28 cellular contexts compared by ENCODE assay signal in genomic region chr7:72106405-72106804, GRCh38.
"Had no signal": no experiment of that assay in that cellular context is flagged by ENCODE, and none has a peak within 500 bp of the region (broad histone marks: within the 10 kb centered on the region; RNA-seq: fewer than 3 reads in every experiment).

No MANE protein-coding gene starts in this region.

- DNase-seq: colonic mucosa; cortex of kidney; dermis blood vessel endothelial cell; dorsolateral prefrontal cortex; effector CD4-positive, alpha-beta T cell; effector CD8-positive, alpha-beta T cell; effector memory CD4-positive, alpha-beta T cell; effector memory CD8-positive, alpha-beta T cell; endodermal cell; erythroblast; esophagus squamous epithelium; foreskin fibroblast; foreskin keratinocyte; foreskin melanocyte; gastrocnemius medialis; glutamatergic neuron; heart left ventricle; heart right ventricle had no signal

- H3K9me3 ChIP-seq: colonic mucosa, gastrocnemius medialis had no signal

- FAIRE-seq: colon, endometrium, endothelial cell of umbilical vein, frontal cortex had no signal

- H3K27me3 ChIP-seq: colonic mucosa, dorsolateral prefrontal cortex, esophagus muscularis mucosa, esophagus squamous epithelium, foreskin keratinocyte, gastrocnemius medialis, gastroesophageal sphincter, heart left ventricle, heart right ventricle had no signal

- H3K36me3 ChIP-seq: colonic mucosa, esophagus muscularis mucosa, esophagus squamous epithelium, gastrocnemius medialis, gastroesophageal sphincter, heart left ventricle, heart right ventricle had no signal

- H3K27ac Mint-ChIP-seq: dendritic cell treated with granulocyte-macrophage colony-stimulating factor and Interleukin-4, amounts not matched to agents 40 ng/mL and 50 ng/mL, for 4 days; effector memory CD8-positive, alpha-beta T cell; endodermal cell had no signal

- H3K4me3 Mint-ChIP-seq: dendritic cell treated with granulocyte-macrophage colony-stimulating factor and Interleukin-4, amounts not matched to agents 40 ng/mL and 50 ng/mL, for 4 days; effector memory CD8-positive, alpha-beta T cell; endodermal cell had no signal

- H3K4me3 ChIP-seq: colonic mucosa, coronary artery, dorsolateral prefrontal cortex, esophagus muscularis mucosa, esophagus squamous epithelium, gastrocnemius medialis, gastroesophageal sphincter, heart left ventricle, heart right ventricle had no signal

- H3K27me3 Mint-ChIP-seq: dendritic cell treated with granulocyte-macrophage colony-stimulating factor and Interleukin-4, amounts not matched to agents 40 ng/mL and 50 ng/mL, for 4 days; effector memory CD8-positive, alpha-beta T cell had no signal

- H3K27ac ChIP-seq: colonic mucosa, coronary artery, dorsolateral prefrontal cortex, epithelial cell of prostate, esophagus muscularis mucosa, esophagus squamous epithelium, foreskin keratinocyte, gastrocnemius medialis, gastroesophageal sphincter, heart left ventricle, heart right ventricle had no signal

- H3K4me1 Mint-ChIP-seq: endodermal cell had no signal

- H3K4me1 ChIP-seq: colonic mucosa, esophagus muscularis mucosa, esophagus squamous epithelium, foreskin keratinocyte, gastrocnemius medialis, gastroesophageal sphincter, heart left ventricle, heart right ventricle had no signal

- ATAC-seq: effector memory CD8-positive, alpha-beta T cell; esophagus mucosa; foreskin keratinocyte; gastrocnemius medialis; gastroesophageal sphincter; heart left ventricle; heart right ventricle had no signal
